In genomic region chr12:124539084-124540041, GRCh38 we compare ENCODE assay signal across 13 cellular contexts. TPM values are rescaled to one million over a fixed set of nuclear protein-coding genes. Genes with fewer than 3 reads are reported as not detected.
DNase-seq lines count a peak whose midpoint lies in the region; ATAC-seq and TF ChIP-seq lines count a peak whose summit lies in the region.
"Had no signal": no experiment of that assay in that cellular context is flagged by ENCODE, and none has a peak within 500 bp of the region (broad histone marks: within the 10 kb centered on the region; RNA-seq: fewer than 3 reads in every experiment).

No MANE protein-coding gene starts in this region.

- H3K27me3 ChIP-seq in DND-41 (ENCODE audit: insufficient read depth, low read length, poor library complexity) (no peaks in the 10 kb centered on the region), SK-N-SH (ENCODE audit: insufficient read depth) (no peaks in the 10 kb centered on the region), heart right ventricle (no peaks in the 10 kb centered on the region), skeletal muscle satellite cell (ENCODE audit: control insufficient read depth, insufficient read depth, low read length) (no peaks in the 10 kb centered on the region)

- H2AFZ ChIP-seq in DND-41 (ENCODE audit: low read depth, low read length) (no peak overlapping the region), SK-N-SH (ENCODE audit: low read depth) (no peak overlapping the region)
- H2AFZ ChIP-seq: parathyroid adenoma had no signal

- ATAC-seq in DND-41 (ENCODE audit: insufficient read depth, low read depth) (0 out of 3 replicates have a peak, but pooled peaks have one; percentile 10), heart right ventricle (peak in 4 of 8 donors; percentile 2 to 22 (median 5)), sciatic nerve (no peak)

- peaks cover 4% of the 10 kb centered on the region for H3K36me3 ChIP-seq in DND-41 (ENCODE audit: insufficient read depth, low read length)
- H3K36me3 ChIP-seq in SK-N-SH (replicated peaks in 1 of 2; ENCODE audit: control insufficient read depth in 1 of 2, insufficient read depth in 2 of 2, low read length in 1 of 2), result no peaks in the 10 kb centered on the region
- H3K36me3 ChIP-seq in heart right ventricle, result peaks cover 0 to 8% (median 0%) of the 10 kb centered on the region in 9 donors
- H3K36me3 ChIP-seq in skeletal muscle satellite cell (ENCODE audit: insufficient read depth, low read length), result peaks cover 3% of the 10 kb centered on the region

- POLR2A ChIA-PET in SK-N-SH (lab: Yijun Ruan, JAX), result interaction anchor here (0.6 to 2.5 kb wide), 4 partner anchors 18 to 111 kb away, joined by 3 to 14 read pairs (median 4); no protein-coding TSS in a partner anchor

- H3K9me2 ChIP-seq in SK-N-SH, result no peaks in the 10 kb centered on the region

- H4K20me1 ChIP-seq in DND-41 (ENCODE audit: insufficient read depth, low read length) (peaks cover 83% of the 10 kb centered on the region), SK-N-SH (ENCODE audit: insufficient read depth) (peaks cover 83% of the 10 kb centered on the region)

- H3K27ac ChIP-seq in DND-41 (ENCODE audit: low read length) (peak overlapping the region; percentile 7; the same call in 1 of the 2 replicates), SK-N-SH (ENCODE audit: low read depth in 2 of 2, low read length in 1 of 2) (peak overlapping the region; percentile 15 to 96; a peak in 3 of 4 replicates), heart right ventricle (peak overlapping the region in 7 of 10 donors; percentile 52 to 76 (median 67))
- H3K27ac ChIP-seq: parathyroid adenoma had no signal

- no peak overlapping the region for H3K9ac ChIP-seq in DND-41 (ENCODE audit: low read depth, low read length)
- no peak overlapping the region for H3K9ac ChIP-seq in SK-N-SH
- no peak overlapping the region for H3K9ac ChIP-seq in skeletal muscle satellite cell (ENCODE audit: low read depth, low read length)
- H3K9ac ChIP-seq: parathyroid adenoma had no signal

- TF ChIP-seq EP300 in SK-N-SH (IDR thresholded peaks at IDR 0.05; ENCODE audit: borderline replicate concordance in 1 of 2, low read depth in 1 of 2, low read length in 1 of 2), result no peak

- H3K4me3 ChIP-seq in DND-41 (ENCODE audit: low read depth in 1 of 2, low read length in 2 of 2), result no peak overlapping the region
- H3K4me3 ChIP-seq in SK-N-SH (ENCODE audit: low read depth in 2 of 2, low read length in 1 of 2), result no peak overlapping the region
- H3K4me3 ChIP-seq in heart right ventricle, result no peak overlapping the region
- H3K4me3 ChIP-seq in skeletal muscle satellite cell (ENCODE audit: low read length), result no peak overlapping the region
- no peak overlapping the region for H3K4me3 ChIP-seq in foreskin fibroblast (ENCODE audit: low read depth in 1 of 2, low read length in 2 of 2)

- no peak for TF ChIP-seq RAD21 in SK-N-SH (IDR thresholded peaks at IDR 0.05; ENCODE audit: low read length)

- H3K4me1 ChIP-seq in DND-41 (ENCODE audit: insufficient read depth, low read length), result peaks cover 2% of the 10 kb centered on the region; the same call in 1 of the 2 replicates
- H3K4me1 ChIP-seq in SK-N-SH (ENCODE audit: control insufficient read depth in 1 of 2, insufficient read depth in 2 of 2, low read depth in 1 of 2, low read length in 1 of 2), result peaks cover 31 to 85% of the 10 kb centered on the region in 2 experiments; a peak in 3 of 4 replicates
- H3K4me1 ChIP-seq in heart right ventricle, result peaks cover 35 to 66% (median 60%) of the 10 kb centered on the region in 9 donors
- peaks cover 57% of the 10 kb centered on the region for H3K4me1 ChIP-seq in skeletal muscle satellite cell (ENCODE audit: control insufficient read depth, insufficient read depth, low read length)

- CTCF ChIA-PET in SK-N-SH (lab: Yijun Ruan, JAX), result interaction anchor here (0.7 to 2.3 kb wide), 4 partner anchors 15 to 211 kb away, joined by 3 to 6 read pairs (median 4); no protein-coding TSS in a partner anchor

- DNase-seq in DND-41, result no peak
- DNase-seq in SK-N-SH, result no peak
- no peak for DNase-seq in heart right ventricle
- DNase-seq in SKM-1 treated with dmso at 0.1 percent for 144 hours (lab: John Stamatoyannopoulos, UW; ENCODE audit: unreplicated experiment), result no peak
- no peak for DNase-seq in foreskin fibroblast
- no peak for DNase-seq in LoVo (ENCODE audit: low spot score)
- DNase-seq in sciatic nerve (ENCODE audit: low spot score), result no peak
- DNase-seq: activated CD4-positive, alpha-beta T cell treated with anti-CD3 and anti-CD28 coated beads, Interleukin-2, amount 10 ng/mL, durations not matched to agents 24 days and 14 days; activated naive CD8-positive, alpha-beta T cell treated with anti-CD3 and anti-CD28 coated beads, Interleukin-2, amount 10 ng/mL, durations not matched to agents 7 days and 5 days; NCI-H2227 treated with DMSO at 0.1 percent for 48 hours; SHP77 treated with DMSO at 0.1 percent for 48 hours had no signal

- H3F3A ChIP-seq in SK-N-SH (replicated peaks; ENCODE audit: insufficient read depth), result peaks cover 15% of the 10 kb centered on the region

- intact Hi-C loops in heart right ventricle (cut with DNase I) (no loop called here), sciatic nerve (cut with DNase I) (no loop called here)

- H3K9me3 ChIP-seq in DND-41 (ENCODE audit: insufficient read depth, low read length, severe bottlenecking) (no peaks in the 10 kb centered on the region), SK-N-SH (no peaks in the 10 kb centered on the region), heart right ventricle (no peaks in the 10 kb centered on the region), skeletal muscle satellite cell (replicated peaks; ENCODE audit: low read length) (no peaks in the 10 kb centered on the region)

- TF ChIP-seq CTCF in DND-41 (IDR thresholded peaks at IDR 0.05; ENCODE audit: borderline replicate concordance, extremely low read depth, low read length, poor library complexity, severe bottlenecking), result no peak
- no peak for TF ChIP-seq CTCF in SK-N-SH (IDR thresholded peaks at IDR 0.05)
- no peak for TF ChIP-seq CTCF in heart right ventricle (IDR thresholded peaks at IDR 0.05)
- no peak for TF ChIP-seq CTCF in foreskin fibroblast (IDR thresholded peaks at IDR 0.05; ENCODE audit: low read depth, low read length)

- no peak overlapping the region for H3K4me2 ChIP-seq in DND-41 (ENCODE audit: insufficient read depth, low read length)
- peak overlapping the region; percentile 24; the same call in 1 of the 2 replicates for H3K4me2 ChIP-seq in SK-N-SH
- peak overlapping the region; percentile 10 for H3K4me2 ChIP-seq in skeletal muscle satellite cell (ENCODE audit: low read length)

- peaks cover 89% of the 10 kb centered on the region for H3K79me2 ChIP-seq in DND-41 (ENCODE audit: insufficient read depth, low read length)
- H3K79me2 ChIP-seq in SK-N-SH (ENCODE audit: insufficient read depth), result peaks cover 82% of the 10 kb centered on the region

- 86% methylated on average over 22 of the region's 37 CpGs for WGBS in SK-N-SH (ENCODE audit: low lambda C conversion rate)
- 83 to 86% methylated on average over 36 to 37 of the region's 37 CpGs for WGBS in heart right ventricle, 2 donors

TF ChIP-seq in SK-N-SH, 30 proteins besides CTCF, POLR2A, EP300 and RAD21:
- TF ChIP-seq REST (IDR thresholded peaks at IDR 0.05; ENCODE audit: low read depth, low read length), result no peak
- TF ChIP-seq ZBTB33 (IDR thresholded peaks at IDR 0.05; ENCODE audit: borderline replicate concordance, low read depth), result no peak
TF ChIP-seq in SK-N-SH: peak in this region for 0.

RNA-seq across cellular contexts. Expression of gene NCOR2, which starts 28.0 kb away (rescaled TPM):
- polyA plus RNA-seq in SK-N-SH (2012; rRNA removed) (9.1 and 19.0 TPM in 2 replicates), heart right ventricle (10 to 100 TPM; 46.9 to 74.0 TPM)
- 14.3 and 16.0 TPM in 2 replicates for polyA plus RNA-seq in SK-N-SH (2012; cell fraction: cytosol; rRNA removed)
- polyA plus RNA-seq in SK-N-SH (2012; cell fraction: nucleus; rRNA removed), result 61.3 and 99.7 TPM in 2 replicates
- total RNA-seq in heart right ventricle (100 to 1,000 TPM; 118 to 200 (median 136) TPM), sciatic nerve (345 TPM)
- 46.6 and 66.2 TPM in 2 replicates for total RNA-seq in skeletal muscle satellite cell (2012; rRNA removed)

Comparison
In these comparisons a context has a peak if more than half of its experiments do, and no peak if none do; other contexts are left out.
1. H3K27ac ChIP-seq: peak in every context shown above with its lines; median percentile 67 in heart right ventricle; 56 in SK-N-SH; 7 in DND-41.